8 cellular contexts compared by ENCODE assay signal in the genomic region with DNA sequence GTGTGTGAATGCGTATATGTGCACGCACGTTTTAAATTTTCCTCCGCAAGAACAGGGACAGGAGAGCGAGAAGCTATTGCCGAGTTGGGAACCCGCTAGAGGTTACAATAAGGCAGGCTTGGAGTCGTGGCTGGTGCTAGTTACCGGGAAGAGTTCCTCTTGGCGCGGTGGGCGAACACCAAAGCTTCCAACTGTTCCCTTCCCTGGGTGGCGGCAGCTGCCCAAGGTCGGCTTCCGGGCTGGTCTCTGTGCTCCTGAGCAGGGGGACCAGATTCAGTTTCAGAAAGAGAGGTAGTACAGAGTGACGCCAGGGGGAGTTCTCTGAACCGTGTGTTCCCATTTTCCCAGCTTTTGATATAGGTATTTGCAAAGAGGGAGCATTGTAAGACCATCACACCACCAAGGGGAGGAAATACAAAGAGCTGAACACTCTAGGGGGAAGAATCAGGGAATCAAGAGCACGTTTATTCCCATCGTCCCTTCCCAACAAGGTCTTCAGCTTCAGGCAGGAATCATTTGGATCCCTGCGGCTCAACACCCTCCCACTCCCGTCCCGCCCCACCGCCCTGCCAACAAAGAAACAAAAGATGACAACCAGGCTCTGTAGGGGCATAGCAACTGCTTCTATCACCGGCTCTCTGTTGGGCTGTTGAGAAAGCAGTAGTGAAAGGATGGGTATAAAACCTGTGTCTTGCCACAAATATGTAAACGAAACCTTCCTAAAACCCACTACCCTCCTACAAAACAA.
DNase-seq lines count a peak whose midpoint lies in the region; ATAC-seq and TF ChIP-seq lines count a peak whose summit lies in the region.

No MANE protein-coding gene starts in this region.

- ATAC-seq in HG02870 (IDR thresholded peaks at IDR 0.05; ENCODE audit: unreplicated experiment) = no peak

- no peak overlapping the region for H3K4me2 ChIP-seq in Karpas-422 (ENCODE audit: low read depth, low read length, poor library complexity, severe bottlenecking)

- peak; percentile 31 for DNase-seq in D341Med (ENCODE audit: low spot score)
- peak; percentile 75 for DNase-seq in NCI-H2227 (lab: John Stamatoyannopoulos, UW; ENCODE audit: unreplicated experiment)
- peak; percentile 58 for DNase-seq in ecto neural progenitor cell (ENCODE audit: low spot score)
- DNase-seq in CD1c-positive myeloid dendritic cell (ENCODE audit: extremely low spot score) = no peak
- no peak for DNase-seq in Karpas-422
- no peak for DNase-seq in RPMI8226

- H3K79me2 ChIP-seq in Karpas-422 (ENCODE audit: low read length) = no peaks in the 10 kb centered on the region

- H3K9ac ChIP-seq in Karpas-422 (ENCODE audit: low read length) = no peak overlapping the region

- no peak overlapping the region for H2AFZ ChIP-seq in Karpas-422 (ENCODE audit: low read length)

- H3K36me3 ChIP-seq in neutrophil (no peaks in the 10 kb centered on the region), Karpas-422 (ENCODE audit: insufficient read depth, low read length) (no peaks in the 10 kb centered on the region)

- H3K4me1 ChIP-seq in neutrophil (ENCODE audit: control insufficient read depth in 1 of 2, insufficient read depth in 1 of 2, low read depth in 1 of 2, low read length in 1 of 2) = peaks cover 10 to 15% of the 10 kb centered on the region in 2 experiments
- no peaks in the 10 kb centered on the region for H3K4me1 ChIP-seq in Karpas-422 (ENCODE audit: low read length)

- H3K27ac ChIP-seq in neutrophil (peak overlapping the region; percentile 80), Karpas-422 (ENCODE audit: low read length) (no peak overlapping the region)

- H3K4me3 ChIP-seq in neutrophil (ENCODE audit: low read depth in 1 of 2, low read length in 1 of 2) (peak overlapping the region; percentile 67 to 73), Karpas-422 (ENCODE audit: low read length) (no peak overlapping the region)

- H3K9me3 ChIP-seq in neutrophil = no peaks in the 10 kb centered on the region
- H3K9me3 ChIP-seq in Karpas-422 (ENCODE audit: low read length) = no peaks in the 10 kb centered on the region

- H4K20me1 ChIP-seq in Karpas-422 (ENCODE audit: insufficient read depth, low read depth, low read length) = no peaks in the 10 kb centered on the region

- TF ChIP-seq CTCF in neutrophil (IDR thresholded peaks at IDR 0.05) = no peak

- H3K9me2 ChIP-seq in Karpas-422 (replicated peaks; ENCODE audit: insufficient read depth, low read length) = no peaks in the 10 kb centered on the region

- H3K27me3 ChIP-seq in neutrophil (peaks cover 18% of the 10 kb centered on the region), Karpas-422 (ENCODE audit: low read length) (no peaks in the 10 kb centered on the region)

Comparison
In these comparisons a context has a peak if more than half of its experiments do, and no peak if none do; other contexts are left out.
1. DNase-seq: peak in D341Med (single experiment), NCI-H2227 (single experiment) and ecto neural progenitor cell (single experiment); none in CD1c-positive myeloid dendritic cell (single experiment), Karpas-422 (single experiment) and RPMI8226 (single experiment).